ENCODE assay signal across 8 cellular contexts in genomic region chr5:158979749-158980521, GRCh38.
DNase-seq lines count a peak whose midpoint lies in the region; ATAC-seq lines count a peak whose summit lies in the region.

No MANE protein-coding gene starts in this region.

- DNase-seq in DMS 273 (lab: John Stamatoyannopoulos, UW; ENCODE audit: unreplicated experiment), result peak; percentile 85
- peak; percentile 19 for DNase-seq in NCI-H82 treated with DMSO at 0.1 percent for 48 hours (lab: John Stamatoyannopoulos, UW; ENCODE audit: unreplicated experiment)
- DNase-seq in foreskin melanocyte, result peak; percentile 37
- DNase-seq in pons (ENCODE audit: low spot score), result peak; percentile 62
- no peak for DNase-seq in stimulated activated CD4-positive, alpha-beta T cell treated with anti-CD3 and anti-CD28 coated beads, Interleukin-2, amount 100 ng/mL, for 24 hours
- no peak for DNase-seq in NCI-H187 treated with DMSO at 0.1 percent for 48 hours (lab: John Stamatoyannopoulos, UW)
- DNase-seq in T-helper 1 cell, result no peak

- ATAC-seq in GM18909 (IDR thresholded peaks at IDR 0.05; ENCODE audit: poor library complexity, unreplicated experiment), result no peak

Comparison
In these comparisons a context has a peak if more than half of its experiments do, and no peak if none do; other contexts are left out.
1. DNase-seq: peak in DMS 273 (single experiment), NCI-H82 treated with DMSO at 0.1 percent for 48 hours (single experiment), foreskin melanocyte (single experiment) and pons (single experiment); none in stimulated activated CD4-positive, alpha-beta T cell treated with anti-CD3 and anti-CD28 coated beads, Interleukin-2, amount 100 ng/mL, for 24 hours (0 of 2), NCI-H187 treated with DMSO at 0.1 percent for 48 hours (single experiment) and T-helper 1 cell (0 of 5).